28 cellular contexts compared by ENCODE assay signal in genomic region chr7:117217636-117218035, GRCh38.
DNase-seq lines count a peak whose midpoint lies in the region; ATAC-seq, FAIRE-seq and TF ChIP-seq lines count a peak whose summit lies in the region.
"Had no signal": no experiment of that assay in that cellular context is flagged by ENCODE, and none has a peak within 500 bp of the region (broad histone marks: within the 10 kb centered on the region; RNA-seq: fewer than 3 reads in every experiment).

No MANE protein-coding gene starts in this region.

- no peak overlapping the region for H3K27ac Mint-ChIP-seq in activated naive CD8-positive, alpha-beta T cell treated with anti-CD3 and anti-CD28 coated beads, Interleukin-2, amount 50 U/mL, for 24 hours
- H3K27ac Mint-ChIP-seq: activated CD8-positive, alpha-beta T cell treated with anti-CD3 and anti-CD28 coated beads, Interleukin-2, amount 10 ng/mL, durations not matched to agents 7 days and 5 days; activated naive CD4-positive, alpha-beta T cell treated with anti-CD3 and anti-CD28 coated beads, Interleukin-2, amount 10 ng/mL, durations not matched to agents 7 days and 5 days; stimulated activated naive CD8-positive, alpha-beta T cell treated with anti-CD3 and anti-CD28 coated beads, Interleukin-15, amount 100 ng/mL, for 72 hours had no signal

- DNase-seq in cardiac muscle cell (ENCODE audit: low read depth in 1 of 2, low spot score in 1 of 2) (peak in 1 of 2 donors; percentile 33), Right ventricle myocardium inferior (ENCODE audit: missing footprints) (no peak), cardiac fibroblast (ENCODE audit: low read depth in 2 of 2) (peak; percentile 9 to 42), iris pigment epithelial cell (ENCODE audit: low read depth) (peak; percentile 80), NCI-H1436 (lab: John Stamatoyannopoulos, UW) (no peak), GM12892 (ENCODE audit: insufficient read length) (no peak), NCI-H510A (lab: John Stamatoyannopoulos, UW) (no peak)
- no peak for DNase-seq in activated naive CD8-positive, alpha-beta T cell treated with anti-CD3 and anti-CD28 coated beads, Interleukin-2, amount 50 U/mL, for 24 hours
- DNase-seq: activated CD4-positive, CD25-positive, alpha-beta regulatory T cell; activated CD8-positive, alpha-beta T cell treated with anti-CD3 and anti-CD28 coated beads, Interleukin-2, amount 10 ng/mL, durations not matched to agents 7 days and 5 days; activated naive CD4-positive, alpha-beta T cell treated with anti-CD3 and anti-CD28 coated beads, Interleukin-2, amount 10 ng/mL, durations not matched to agents 7 days and 5 days; activated T-cell treated with anti-CD3 and anti-CD28 coated beads, Interleukin-2, amount 50 U/mL, for 4 hours; body of pancreas; dermis blood vessel endothelial cell; DMS 273 treated with DMSO at 0.1 percent for 48 hours; GF-D8; heart left ventricle; NCI-H187 treated with DMSO at 0.1 percent for 48 hours; NCI-H446 treated with DMSO at 0.1 percent for 48 hours; stimulated activated CD4-positive, alpha-beta T cell treated with anti-CD3 and anti-CD28 coated beads, Interleukin-2, amount 100 ng/mL, for 48 hours; stimulated activated naive CD8-positive, alpha-beta T cell treated with anti-CD3 and anti-CD28 coated beads, Interleukin-15, amount 100 ng/mL, for 72 hours; T-helper 9 cell; transverse colon had no signal

- H3K4me1 Mint-ChIP-seq in activated naive CD8-positive, alpha-beta T cell treated with anti-CD3 and anti-CD28 coated beads, Interleukin-2, amount 50 U/mL, for 24 hours, result no peaks in the 10 kb centered on the region
- H3K4me1 Mint-ChIP-seq: activated naive CD4-positive, alpha-beta T cell treated with anti-CD3 and anti-CD28 coated beads, Interleukin-2, amount 10 ng/mL, durations not matched to agents 7 days and 5 days; stimulated activated naive CD8-positive, alpha-beta T cell treated with anti-CD3 and anti-CD28 coated beads, Interleukin-15, amount 100 ng/mL, for 72 hours had no signal

- TF ChIP-seq CTCF in cardiac muscle cell (IDR thresholded peaks at IDR 0.05; ENCODE audit: low read depth, low read length) (no peak), cardiac fibroblast (IDR thresholded peaks at IDR 0.05; ENCODE audit: low read depth, low read length) (no peak)

- peak overlapping the region; percentile 56 for H3K27ac ChIP-seq in cardiac muscle cell
- H3K27ac ChIP-seq: 22Rv1, body of pancreas, C4-2B, heart left ventricle, parathyroid adenoma, transverse colon had no signal

- intact Hi-C loops in Right ventricle myocardium inferior (cut with DNase I), result no loop called here

- no peaks in the 10 kb centered on the region for H3K27me3 Mint-ChIP-seq in activated naive CD8-positive, alpha-beta T cell treated with anti-CD3 and anti-CD28 coated beads, Interleukin-2, amount 50 U/mL, for 24 hours
- H3K27me3 Mint-ChIP-seq: activated naive CD4-positive, alpha-beta T cell treated with anti-CD3 and anti-CD28 coated beads, Interleukin-2, amount 10 ng/mL, durations not matched to agents 7 days and 5 days; stimulated activated naive CD8-positive, alpha-beta T cell treated with anti-CD3 and anti-CD28 coated beads, Interleukin-15, amount 100 ng/mL, for 72 hours had no signal

- no peak for FAIRE-seq in GM12892 (lab: Jason Lieb, UNC)

- no peaks in the 10 kb centered on the region for H3K9me3 ChIP-seq in cardiac muscle cell (ENCODE audit: low read depth)
- H3K9me3 ChIP-seq: body of pancreas, heart left ventricle, transverse colon had no signal

- no peak for TF ChIP-seq POLR2A in GM12892 (IDR thresholded peaks at IDR 0.05; ENCODE audit: low read depth, low read length)

- ATAC-seq in Right ventricle myocardium inferior, result no peak
- no peak for ATAC-seq in activated naive CD8-positive, alpha-beta T cell treated with anti-CD3 and anti-CD28 coated beads, Interleukin-2, amount 50 U/mL, for 24 hours
- ATAC-seq: activated CD8-positive, alpha-beta T cell treated with anti-CD3 and anti-CD28 coated beads, Interleukin-2, amount 10 ng/mL, durations not matched to agents 7 days and 5 days; activated T-cell treated with anti-CD3 and anti-CD28 coated beads, Interleukin-2, amount 50 U/mL, for 4 hours; body of pancreas; heart left ventricle; Panc1; stimulated activated naive CD8-positive, alpha-beta T cell treated with anti-CD3 and anti-CD28 coated beads, Interleukin-15, amount 100 ng/mL, for 72 hours had no signal

- peaks cover 2% of the 10 kb centered on the region for H3K36me3 Mint-ChIP-seq in activated naive CD8-positive, alpha-beta T cell treated with anti-CD3 and anti-CD28 coated beads, Interleukin-2, amount 50 U/mL, for 24 hours (ENCODE audit: low read depth)
- H3K36me3 Mint-ChIP-seq: activated naive CD4-positive, alpha-beta T cell treated with anti-CD3 and anti-CD28 coated beads, Interleukin-2, amount 10 ng/mL, durations not matched to agents 7 days and 5 days had no signal

- H3K27me3 ChIP-seq in cardiac muscle cell, result no peaks in the 10 kb centered on the region
- H3K27me3 ChIP-seq: body of pancreas, heart left ventricle, transverse colon had no signal

- no peaks in the 10 kb centered on the region for H3K9me3 Mint-ChIP-seq in activated naive CD8-positive, alpha-beta T cell treated with anti-CD3 and anti-CD28 coated beads, Interleukin-2, amount 50 U/mL, for 24 hours
- H3K9me3 Mint-ChIP-seq: activated naive CD4-positive, alpha-beta T cell treated with anti-CD3 and anti-CD28 coated beads, Interleukin-2, amount 10 ng/mL, durations not matched to agents 7 days and 5 days; activated T-cell treated with anti-CD3 and anti-CD28 coated beads, Interleukin-2, amount 50 U/mL, for 4 hours; stimulated activated naive CD8-positive, alpha-beta T cell treated with anti-CD3 and anti-CD28 coated beads, Interleukin-15, amount 100 ng/mL, for 72 hours had no signal

- peaks cover 14% of the 10 kb centered on the region for H3K36me3 ChIP-seq in cardiac muscle cell
- H3K36me3 ChIP-seq: transverse colon had no signal

- H3K4me1 ChIP-seq in cardiac muscle cell (ENCODE audit: low read depth), result peaks cover 26% of the 10 kb centered on the region
- H3K4me1 ChIP-seq: body of pancreas, heart left ventricle, parathyroid adenoma, transverse colon had no signal

- H3K4me3 Mint-ChIP-seq in activated naive CD8-positive, alpha-beta T cell treated with anti-CD3 and anti-CD28 coated beads, Interleukin-2, amount 50 U/mL, for 24 hours, result no peak overlapping the region
- H3K4me3 Mint-ChIP-seq: activated CD8-positive, alpha-beta T cell treated with anti-CD3 and anti-CD28 coated beads, Interleukin-2, amount 10 ng/mL, durations not matched to agents 7 days and 5 days; activated naive CD4-positive, alpha-beta T cell treated with anti-CD3 and anti-CD28 coated beads, Interleukin-2, amount 10 ng/mL, durations not matched to agents 7 days and 5 days; activated T-cell treated with anti-CD3 and anti-CD28 coated beads, Interleukin-2, amount 50 U/mL, for 4 hours; stimulated activated naive CD8-positive, alpha-beta T cell treated with anti-CD3 and anti-CD28 coated beads, Interleukin-15, amount 100 ng/mL, for 72 hours had no signal

- H3K4me3 ChIP-seq in cardiac muscle cell (no peak overlapping the region), cardiac fibroblast (replicated peaks in 1 of 2; ENCODE audit: low read depth in 2 of 2, low read length in 2 of 2) (no peak overlapping the region)
- H3K4me3 ChIP-seq: body of pancreas, heart left ventricle, lung, transverse colon had no signal

Comparison
In these comparisons a context has a peak if more than half of its experiments do, and no peak if none do; other contexts are left out.
1. DNase-seq: peak in cardiac fibroblast (2 of 2) and iris pigment epithelial cell (single experiment); none in Right ventricle myocardium inferior (single experiment), NCI-H1436 (single experiment), GM12892 (single experiment), NCI-H510A (single experiment) and activated naive CD8-positive, alpha-beta T cell treated with anti-CD3 and anti-CD28 coated beads, Interleukin-2, amount 50 U/mL, for 24 hours (single experiment).